ENCODE assay signal across 11 cellular contexts in genomic region chr1:84434081-84434755, GRCh38. TPM values are rescaled to one million over a fixed set of nuclear protein-coding genes. Genes with fewer than 3 reads are reported as not detected.
A peak's percentile ranks its signal among the peaks of the same experiment; 100 is the strongest.
DNase-seq lines count a peak whose midpoint lies in the region; ATAC-seq and TF ChIP-seq lines count a peak whose summit lies in the region.
"Had no signal": no experiment of that assay in that cellular context is flagged by ENCODE, and none has a peak within 500 bp of the region (broad histone marks: within the 10 kb centered on the region; RNA-seq: fewer than 3 reads in every experiment).

No MANE protein-coding gene starts in this region.

- peak overlapping the region; percentile 62 for H3K4me2 ChIP-seq in DND-41 (ENCODE audit: insufficient read depth, low read length)

- ATAC-seq in DND-41 (ENCODE audit: insufficient read depth, low read depth) (peak; percentile 30; the same call in 2 of the 3 replicates), HG03135 (IDR thresholded peaks at IDR 0.05; ENCODE audit: unreplicated experiment) (peak; percentile 3), HG03571 (IDR thresholded peaks at IDR 0.05; ENCODE audit: unreplicated experiment) (no peak), GM19452 (IDR thresholded peaks at IDR 0.05; ENCODE audit: unreplicated experiment) (no peak)
- peak; percentile 6 to 24 for ATAC-seq in naive thymus-derived CD8-positive, alpha-beta T cell

- H3K36me3 ChIP-seq in DND-41 (ENCODE audit: insufficient read depth, low read length), result no peaks in the 10 kb centered on the region

- H3K27me3 Mint-ChIP-seq in naive thymus-derived CD8-positive, alpha-beta T cell, result no peaks in the 10 kb centered on the region

- peak overlapping the region; percentile 57 to 85 (median 80) for H3K4me3 Mint-ChIP-seq in naive thymus-derived CD8-positive, alpha-beta T cell

- DNase-seq in DND-41 (no peak), GM03348 (ENCODE audit: low spot score) (no peak)
- DNase-seq in activated T-cell treated with anti-CD3 and anti-CD28 coated beads, Interleukin-2, amount 50 U/mL, for 48 hours, result peak; percentile 22 to 32
- peak in 1 of 10 donors; percentile 8 for DNase-seq in naive thymus-derived CD8-positive, alpha-beta T cell
- DNase-seq: GOT3 had no signal

- no peaks in the 10 kb centered on the region for H3K9me3 ChIP-seq in DND-41 (ENCODE audit: insufficient read depth, low read length, severe bottlenecking)
- H3K9me3 ChIP-seq: body of pancreas had no signal

- peak overlapping the region in 1 of 2 experiments; percentile 47; a peak in 1 of 4 replicates for H3K4me3 ChIP-seq in DND-41 (ENCODE audit: low read depth in 1 of 2, low read length in 2 of 2)
- H3K4me3 ChIP-seq: body of pancreas had no signal

- no peak overlapping the region for H3K27ac Mint-ChIP-seq in naive thymus-derived CD8-positive, alpha-beta T cell

- no peaks in the 10 kb centered on the region for H3K79me2 ChIP-seq in DND-41 (ENCODE audit: insufficient read depth, low read length)

- peak overlapping the region; percentile 54; the same call in 1 of the 2 replicates for H3K27ac ChIP-seq in DND-41 (ENCODE audit: low read length)

- no peaks in the 10 kb centered on the region for H3K27me3 ChIP-seq in DND-41 (ENCODE audit: insufficient read depth, low read length, poor library complexity)
- H3K27me3 ChIP-seq: body of pancreas had no signal

- peaks cover 0 to 13% (median 6%) of the 10 kb centered on the region in 3 donors for H3K36me3 Mint-ChIP-seq in naive thymus-derived CD8-positive, alpha-beta T cell

- TF ChIP-seq CTCF in DND-41 (IDR thresholded peaks at IDR 0.05; ENCODE audit: borderline replicate concordance, extremely low read depth, low read length, poor library complexity, severe bottlenecking), result no peak

- peaks cover 0 to 10% (median 4%) of the 10 kb centered on the region in 4 donors for H3K4me1 Mint-ChIP-seq in naive thymus-derived CD8-positive, alpha-beta T cell

- POLR2A ChIA-PET in naive thymus-derived CD8-positive, alpha-beta T cell (lab: Charles Lee), result interaction anchor here (0.6 to 6.3 kb wide), 4 partner anchors 38 to 293 kb away, joined by 4 to 68 read pairs (median 8); partner anchors contain the start of genes GNG5, PRKACB and SPATA1

- no peak overlapping the region for H3K9ac ChIP-seq in DND-41 (ENCODE audit: low read depth, low read length)

- H3K4me1 ChIP-seq in DND-41 (ENCODE audit: insufficient read depth, low read length), result peaks cover 20% of the 10 kb centered on the region

- peak overlapping the region; percentile 62 for H2AFZ ChIP-seq in DND-41 (ENCODE audit: low read depth, low read length)

- no peaks in the 10 kb centered on the region for H4K20me1 ChIP-seq in DND-41 (ENCODE audit: insufficient read depth, low read length)

- peaks cover 0 to 12% (median 7%) of the 10 kb centered on the region in 9 donors for H3K9me3 Mint-ChIP-seq in naive thymus-derived CD8-positive, alpha-beta T cell

RNA-seq across cellular contexts. Expression of gene DNASE2B, which starts 35.9 kb away (rescaled TPM):
- not detected for total RNA-seq in naive thymus-derived CD8-positive, alpha-beta T cell
- polyA plus RNA-seq in naive thymus-derived CD8-positive, alpha-beta T cell, result not detected
- total RNA-seq: body of pancreas, pulmonary artery endothelial cell, RPMI7951 had no signal

RNA-seq across cellular contexts. Expression of gene RPF1, which starts 44.8 kb away (rescaled TPM):
- 10 to 100 TPM; 50.2 to 52.4 TPM for total RNA-seq in naive thymus-derived CD8-positive, alpha-beta T cell
- polyA plus RNA-seq in naive thymus-derived CD8-positive, alpha-beta T cell, result 10 to 100 TPM; 55.2 to 64.2 (median 58.4) TPM

Comparison
In these comparisons a context has a peak if more than half of its experiments do, and no peak if none do; other contexts are left out.
1. ATAC-seq: peak in DND-41 (single experiment), HG03135 (single experiment) and naive thymus-derived CD8-positive, alpha-beta T cell (2 of 2); none in HG03571 (single experiment) and GM19452 (single experiment).
2. DNase-seq: peak in activated T-cell treated with anti-CD3 and anti-CD28 coated beads, Interleukin-2, amount 50 U/mL, for 48 hours (2 of 2); none in DND-41 (single experiment) and GM03348 (single experiment).